Comparison of ENCODE assay signal across 1 cellular context in genomic region chr2:150860301-150860700, GRCh38.
TF ChIP-seq lines count a peak whose summit lies in the region.

No MANE protein-coding gene starts in this region.

TF ChIP-seq in H1, 55 proteins besides CTCF, POLR2A, EP300 and RAD21:
- TF ChIP-seq TCF12 (IDR thresholded peaks at IDR 0.05; ENCODE audit: low read depth, low read length) = no peak
- no peak for TF ChIP-seq SRF (IDR thresholded peaks at IDR 0.05; ENCODE audit: low read depth, low read length)
- TF ChIP-seq RXRA (IDR thresholded peaks at IDR 0.05; ENCODE audit: insufficient read depth, low read depth, low read length) = no peak
- no peak for TF ChIP-seq ATF3 (IDR thresholded peaks at IDR 0.05; ENCODE audit: insufficient read depth, low read depth, low read length)
- TF ChIP-seq HDAC2 (IDR thresholded peaks at IDR 0.05; ENCODE audit: borderline replicate concordance in 1 of 2, low read depth in 2 of 2, low read length in 2 of 2) = no peak
- no peak for TF ChIP-seq CTBP2 (IDR thresholded peaks at IDR 0.05; ENCODE audit: borderline replicate concordance, insufficient read depth, insufficient read length, low read length)
- no peak for TF ChIP-seq EZH2 (IDR thresholded peaks at IDR 0.05; ENCODE audit: low read depth, low read length, severe bottlenecking)
- no peak for TF ChIP-seq GABPA (IDR thresholded peaks at IDR 0.05; ENCODE audit: borderline replicate concordance, insufficient read depth, low read length)
- no peak for TF ChIP-seq HDAC6 (IDR thresholded peaks at IDR 0.05; ENCODE audit: low read depth, low read length)
- no peak for TF ChIP-seq CEBPB (IDR thresholded peaks at IDR 0.05; ENCODE audit: low read depth, low read length)
- no peak for TF ChIP-seq SP1 (IDR thresholded peaks at IDR 0.05; ENCODE audit: low read depth, low read length)
- TF ChIP-seq MAX (IDR thresholded peaks at IDR 0.05) = no peak
- no peak for TF ChIP-seq CHD7 (IDR thresholded peaks at IDR 0.05; ENCODE audit: insufficient replicate concordance, low read length)
- TF ChIP-seq MAFK (IDR thresholded peaks at IDR 0.05; ENCODE audit: low read depth, low read length) = no peak
